ENCODE assay signal across 1 cellular context in the genomic region with DNA sequence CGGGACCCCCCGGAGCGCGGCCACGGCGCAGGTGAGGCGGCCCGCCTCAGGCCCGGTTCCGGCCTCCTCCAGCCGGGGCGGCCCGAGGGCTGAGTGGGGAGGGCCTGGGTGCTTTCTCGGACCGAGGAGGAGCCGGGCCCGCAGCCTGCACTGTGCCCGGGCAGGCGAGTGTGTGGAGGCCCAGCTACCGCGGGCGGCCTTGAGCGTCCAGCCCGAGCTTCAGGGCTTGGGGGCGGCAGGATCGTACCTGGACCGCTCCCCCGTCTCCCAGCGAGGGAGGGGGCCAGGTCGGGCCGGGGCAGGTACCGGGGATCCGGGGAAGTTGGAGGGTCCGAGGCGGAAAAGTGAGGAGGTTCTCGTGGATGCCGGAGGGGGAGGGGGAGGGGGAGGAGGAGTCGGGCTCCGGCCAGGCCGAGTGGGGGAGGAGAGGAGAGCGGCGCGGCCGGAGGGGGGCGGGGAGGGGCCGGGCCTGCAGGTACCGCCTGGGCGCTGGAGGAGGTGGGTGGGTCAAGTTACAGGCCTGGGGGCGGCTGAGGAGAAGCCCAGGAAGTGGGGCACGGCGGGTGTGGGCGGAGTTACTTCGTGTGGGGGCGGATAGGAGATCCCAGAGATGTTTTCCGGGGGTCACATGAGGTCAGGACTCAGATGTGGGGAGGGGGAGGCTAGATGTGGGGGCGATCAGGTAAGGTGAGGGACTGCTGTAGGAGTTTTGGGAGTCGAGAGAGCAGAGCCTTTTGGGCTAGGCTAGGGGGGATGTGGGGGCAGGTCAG.
TF ChIP-seq lines count a peak whose summit lies in the region.

No MANE protein-coding gene starts in this region.

TF ChIP-seq in K562, 482 proteins besides CTCF, POLR2A, EP300 and RAD21 (continues in another document):
- TF ChIP-seq ZKSCAN1 (IDR thresholded peaks at IDR 0.05; ENCODE audit: low read depth, low read length), result no peak
- TF ChIP-seq, protein P1, sequence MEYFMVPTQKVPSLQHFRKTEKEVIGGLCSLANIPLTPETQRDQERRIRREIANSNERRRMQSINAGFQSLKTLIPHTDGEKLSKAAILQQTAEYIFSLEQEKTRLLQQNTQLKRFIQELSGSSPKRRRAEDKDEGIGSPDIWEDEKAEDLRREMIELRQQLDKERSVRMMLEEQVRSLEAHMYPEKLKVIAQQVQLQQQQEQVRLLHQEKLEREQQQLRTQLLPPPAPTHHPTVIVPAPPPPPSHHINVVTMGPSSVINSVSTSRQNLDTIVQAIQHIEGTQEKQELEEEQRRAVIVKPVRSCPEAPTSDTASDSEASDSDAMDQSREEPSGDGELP (CRISPR knock-in tag; IDR thresholded peaks at IDR 0.05; ENCODE audit: borderline replicate concordance), result peak; percentile 55; the same call in 1 of the 2 replicates
- no peak for TF ChIP-seq SRSF7 (optimal IDR thresholded peaks at IDR 0.05; ENCODE audit: low read depth, low read length)
- no peak for TF ChIP-seq ZNF274 (IDR thresholded peaks at IDR 0.05; ENCODE audit: borderline replicate concordance, low read depth, low read length)
- no peak for TF ChIP-seq YY1 (IDR thresholded peaks at IDR 0.05; ENCODE audit: borderline replicate concordance in 1 of 3, control insufficient read depth in 1 of 3, extremely low read depth in 1 of 3, insufficient read depth in 3 of 3, insufficient read length in 1 of 3, insufficient replicate concordance in 2 of 3, low read depth in 1 of 3, low read length in 2 of 3)
- no peak for TF ChIP-seq XRCC5 (IDR thresholded peaks at IDR 0.05; ENCODE audit: low read depth, low read length)
- no peak for TF ChIP-seq DDX20 (tag; IDR thresholded peaks at IDR 0.05; ENCODE audit: low read depth)
- TF ChIP-seq ZNF232 (CRISPR knock-in tag; IDR thresholded peaks at IDR 0.05), result no peak
- TF ChIP-seq TAF9B (IDR thresholded peaks at IDR 0.05; ENCODE audit: partially characterized antibody), result no peak
- TF ChIP-seq ZNF512 (tag; IDR thresholded peaks at IDR 0.05), result no peak
- no peak for TF ChIP-seq BRF1 (IDR thresholded peaks at IDR 0.05; ENCODE audit: borderline replicate concordance, extremely low read depth, insufficient read length)
- no peak for TF ChIP-seq HDAC8 (tag; IDR thresholded peaks at IDR 0.05)
- no peak for TF ChIP-seq NR2C1 (IDR thresholded peaks at IDR 0.05)
- no peak for TF ChIP-seq NR2C1 (tag; IDR thresholded peaks at IDR 0.05)
- no peak for TF ChIP-seq BCOR (IDR thresholded peaks at IDR 0.05)
- TF ChIP-seq, protein P2, sequence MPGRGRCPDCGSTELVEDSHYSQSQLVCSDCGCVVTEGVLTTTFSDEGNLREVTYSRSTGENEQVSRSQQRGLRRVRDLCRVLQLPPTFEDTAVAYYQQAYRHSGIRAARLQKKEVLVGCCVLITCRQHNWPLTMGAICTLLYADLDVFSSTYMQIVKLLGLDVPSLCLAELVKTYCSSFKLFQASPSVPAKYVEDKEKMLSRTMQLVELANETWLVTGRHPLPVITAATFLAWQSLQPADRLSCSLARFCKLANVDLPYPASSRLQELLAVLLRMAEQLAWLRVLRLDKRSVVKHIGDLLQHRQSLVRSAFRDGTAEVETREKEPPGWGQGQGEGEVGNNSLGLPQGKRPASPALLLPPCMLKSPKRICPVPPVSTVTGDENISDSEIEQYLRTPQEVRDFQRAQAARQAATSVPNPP (IDR thresholded peaks at IDR 0.05; ENCODE audit: borderline replicate concordance, insufficient read depth, insufficient read length), result no peak
- TF ChIP-seq KLF13 (tag; IDR thresholded peaks at IDR 0.05; ENCODE audit: borderline replicate concordance, low read depth), result no peak
- no peak for TF ChIP-seq NFXL1 (CRISPR knock-in tag; IDR thresholded peaks at IDR 0.05)
- peak; percentile 51 for TF ChIP-seq TAF1 (IDR thresholded peaks at IDR 0.05; ENCODE audit: control insufficient read depth, extremely low read depth, insufficient read depth, low read length, severe bottlenecking)
- TF ChIP-seq KDM1A (IDR thresholded peaks at IDR 0.05), result peak in 1 of 2 experiments; percentile 92; a peak in 2 of 4 replicates
- no peak for TF ChIP-seq MYBL2 (IDR thresholded peaks at IDR 0.05; ENCODE audit: low read depth)
- no peak for TF ChIP-seq MYBL2 (CRISPR knock-in tag; IDR thresholded peaks at IDR 0.05; ENCODE audit: borderline replicate concordance)
- TF ChIP-seq, protein P3, sequence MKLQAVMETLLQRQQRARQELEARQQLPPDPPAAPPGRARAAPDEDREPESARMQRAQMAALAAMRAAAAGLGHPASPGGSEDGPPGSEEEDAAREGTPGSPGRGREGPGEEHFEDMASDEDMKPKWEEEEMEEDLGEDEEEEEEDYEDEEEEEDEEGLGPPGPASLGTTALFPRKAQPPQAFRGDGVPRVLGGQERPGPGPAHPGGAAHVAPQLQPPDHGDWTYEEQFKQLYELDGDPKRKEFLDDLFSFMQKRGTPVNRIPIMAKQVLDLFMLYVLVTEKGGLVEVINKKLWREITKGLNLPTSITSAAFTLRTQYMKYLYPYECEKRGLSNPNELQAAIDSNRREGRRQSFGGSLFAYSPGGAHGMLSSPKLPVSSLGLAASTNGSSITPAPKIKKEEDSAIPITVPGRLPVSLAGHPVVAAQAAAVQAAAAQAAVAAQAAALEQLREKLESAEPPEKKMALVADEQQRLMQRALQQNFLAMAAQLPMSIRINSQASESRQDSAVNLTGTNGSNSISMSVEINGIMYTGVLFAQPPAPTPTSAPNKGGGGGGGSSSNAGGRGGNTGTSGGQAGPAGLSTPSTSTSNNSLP (IDR thresholded peaks at IDR 0.05; ENCODE audit: borderline replicate concordance, low read depth, low read length), result no peak
- no peak for TF ChIP-seq CBFB (CRISPR knock-in tag; IDR thresholded peaks at IDR 0.05)
- TF ChIP-seq ARID1B (IDR thresholded peaks at IDR 0.05), result peak; percentile 65
- TF ChIP-seq KAT2B (IDR thresholded peaks at IDR 0.05; ENCODE audit: low read depth, low read length), result no peak
- no peak for TF ChIP-seq SP2 (IDR thresholded peaks at IDR 0.05; ENCODE audit: extremely low read depth, low read depth, low read length, poor library complexity, severe bottlenecking)
- TF ChIP-seq ZNF445 (CRISPR knock-in tag; IDR thresholded peaks at IDR 0.05; ENCODE audit: low read depth), result no peak
- TF ChIP-seq HDAC6 (IDR thresholded peaks at IDR 0.05; ENCODE audit: low read depth, low read length), result no peak
- TF ChIP-seq NFIX (CRISPR knock-in tag; IDR thresholded peaks at IDR 0.05; ENCODE audit: low read depth), result no peak
- no peak for TF ChIP-seq PKNOX1 (IDR thresholded peaks at IDR 0.05)
- no peak for TF ChIP-seq ATF4 (CRISPR knock-in tag; IDR thresholded peaks at IDR 0.05)
- TF ChIP-seq, protein P4, sequence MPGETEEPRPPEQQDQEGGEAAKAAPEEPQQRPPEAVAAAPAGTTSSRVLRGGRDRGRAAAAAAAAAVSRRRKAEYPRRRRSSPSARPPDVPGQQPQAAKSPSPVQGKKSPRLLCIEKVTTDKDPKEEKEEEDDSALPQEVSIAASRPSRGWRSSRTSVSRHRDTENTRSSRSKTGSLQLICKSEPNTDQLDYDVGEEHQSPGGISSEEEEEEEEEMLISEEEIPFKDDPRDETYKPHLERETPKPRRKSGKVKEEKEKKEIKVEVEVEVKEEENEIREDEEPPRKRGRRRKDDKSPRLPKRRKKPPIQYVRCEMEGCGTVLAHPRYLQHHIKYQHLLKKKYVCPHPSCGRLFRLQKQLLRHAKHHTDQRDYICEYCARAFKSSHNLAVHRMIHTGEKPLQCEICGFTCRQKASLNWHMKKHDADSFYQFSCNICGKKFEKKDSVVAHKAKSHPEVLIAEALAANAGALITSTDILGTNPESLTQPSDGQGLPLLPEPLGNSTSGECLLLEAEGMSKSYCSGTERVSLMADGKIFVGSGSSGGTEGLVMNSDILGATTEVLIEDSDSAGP (CRISPR knock-in tag; IDR thresholded peaks at IDR 0.05), result no peak
- no peak for TF ChIP-seq ZNF668 (CRISPR knock-in tag; IDR thresholded peaks at IDR 0.05)
- TF ChIP-seq ZNF134 (CRISPR knock-in tag; conservative IDR thresholded peaks at IDR 0.05), result no peak
- peak; percentile 31; the same call in 1 of the 2 replicates for TF ChIP-seq CXXC5 (CRISPR knock-in tag; IDR thresholded peaks at IDR 0.05)
- no peak for TF ChIP-seq ZNF146 (CRISPR knock-in tag; IDR thresholded peaks at IDR 0.05; ENCODE audit: unreplicated experiment)
- no peak for TF ChIP-seq ZNF655 (CRISPR knock-in tag; IDR thresholded peaks at IDR 0.05)
- TF ChIP-seq PCBP2 (IDR thresholded peaks at IDR 0.05; ENCODE audit: low read depth, low read length, poor library complexity, severe bottlenecking), result no peak
- TF ChIP-seq NFYB (IDR thresholded peaks at IDR 0.05; ENCODE audit: extremely low read depth, insufficient read length), result no peak
- TF ChIP-seq, protein P5, sequence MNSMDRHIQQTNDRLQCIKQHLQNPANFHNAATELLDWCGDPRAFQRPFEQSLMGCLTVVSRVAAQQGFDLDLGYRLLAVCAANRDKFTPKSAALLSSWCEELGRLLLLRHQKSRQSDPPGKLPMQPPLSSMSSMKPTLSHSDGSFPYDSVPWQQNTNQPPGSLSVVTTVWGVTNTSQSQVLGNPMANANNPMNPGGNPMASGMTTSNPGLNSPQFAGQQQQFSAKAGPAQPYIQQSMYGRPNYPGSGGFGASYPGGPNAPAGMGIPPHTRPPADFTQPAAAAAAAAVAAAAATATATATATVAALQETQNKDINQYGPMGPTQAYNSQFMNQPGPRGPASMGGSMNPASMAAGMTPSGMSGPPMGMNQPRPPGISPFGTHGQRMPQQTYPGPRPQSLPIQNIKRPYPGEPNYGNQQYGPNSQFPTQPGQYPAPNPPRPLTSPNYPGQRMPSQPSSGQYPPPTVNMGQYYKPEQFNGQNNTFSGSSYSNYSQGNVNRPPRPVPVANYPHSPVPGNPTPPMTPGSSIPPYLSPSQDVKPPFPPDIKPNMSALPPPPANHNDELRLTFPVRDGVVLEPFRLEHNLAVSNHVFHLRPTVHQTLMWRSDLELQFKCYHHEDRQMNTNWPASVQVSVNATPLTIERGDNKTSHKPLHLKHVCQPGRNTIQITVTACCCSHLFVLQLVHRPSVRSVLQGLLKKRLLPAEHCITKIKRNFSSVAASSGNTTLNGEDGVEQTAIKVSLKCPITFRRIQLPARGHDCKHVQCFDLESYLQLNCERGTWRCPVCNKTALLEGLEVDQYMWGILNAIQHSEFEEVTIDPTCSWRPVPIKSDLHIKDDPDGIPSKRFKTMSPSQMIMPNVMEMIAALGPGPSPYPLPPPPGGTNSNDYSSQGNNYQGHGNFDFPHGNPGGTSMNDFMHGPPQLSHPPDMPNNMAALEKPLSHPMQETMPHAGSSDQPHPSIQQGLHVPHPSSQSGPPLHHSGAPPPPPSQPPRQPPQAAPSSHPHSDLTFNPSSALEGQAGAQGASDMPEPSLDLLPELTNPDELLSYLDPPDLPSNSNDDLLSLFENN (IDR thresholded peaks at IDR 0.05; ENCODE audit: low read depth in 2 of 2, low read length in 2 of 2), result peak in 1 of 2 experiments; percentile 35; a peak in 1 of 4 replicates
- no peak for TF ChIP-seq MEF2D (tag; conservative IDR thresholded peaks at IDR 0.05; ENCODE audit: low read depth)
- TF ChIP-seq POLR2AphosphoS5 (IDR thresholded peaks at IDR 0.05; ENCODE audit: control insufficient read depth, insufficient read depth, low read depth, low read length), result no peak
- no peak for TF ChIP-seq ZNF140 (CRISPR knock-in tag; IDR thresholded peaks at IDR 0.05)
- peak; percentile 27 for TF ChIP-seq PHF20 (IDR thresholded peaks at IDR 0.05; ENCODE audit: partially characterized antibody)
